Comparison of ENCODE assay signal across 8 cellular contexts in genomic region chr4:7737268-7737645, GRCh38.
"Had no signal": no experiment of that assay in that cellular context is flagged by ENCODE, and none has a peak within 500 bp of the region (broad histone marks: within the 10 kb centered on the region; RNA-seq: fewer than 3 reads in every experiment).

No MANE protein-coding gene starts in this region.

- H3K4me3 ChIP-seq: GM23338 had no signal

- ATAC-seq: GM23338, HepG2 had no signal

- DNase-seq: H9, HCEC 1CT, KBM-7 had no signal

- H2AFZ ChIP-seq: GM23338 had no signal

- FAIRE-seq: H1, H54, HepG2 had no signal

- H3K4me2 ChIP-seq: GM23338 had no signal

- H3K27ac ChIP-seq: HL-60 had no signal
